17 cellular contexts compared by ENCODE assay signal in genomic region chr19:54738306-54738705, GRCh38. TPM values are rescaled to one million over a fixed set of nuclear protein-coding genes. Genes with fewer than 3 reads are reported as not detected.
"Had no signal": no experiment of that assay in that cellular context is flagged by ENCODE, and none has a peak within 500 bp of the region (broad histone marks: within the 10 kb centered on the region; RNA-seq: fewer than 3 reads in every experiment).

TSS of gene KIR2DL3 (plus strand) at chr19:54738513. CDS start at chr19:54738546, 33 bp downstream.

RNA-seq across cellular contexts. Expression of gene KIR2DL3, which starts in this region (rescaled TPM):
- total RNA-seq: hepatocyte, kidney epithelial cell, left cardiac atrium, left colon, left lobe of liver, left ventricle myocardium inferior, left ventricle myocardium superior, liver, lower leg skin, lung microvascular endothelial cell, mammary epithelial cell, mesenteric fat pad, mesothelial cell of epicardium, mucosa of descending colon, mucosa of gallbladder, myocyte had no signal
- polyA plus RNA-seq: hepatocyte, keratinocyte, mammary epithelial cell had no signal
